23 cellular contexts compared by ENCODE assay signal in genomic region chr1:29318724-29319123, GRCh38.
"Had no signal": no experiment of that assay in that cellular context is flagged by ENCODE, and none has a peak within 500 bp of the region (broad histone marks: within the 10 kb centered on the region; RNA-seq: fewer than 3 reads in every experiment).

No MANE protein-coding gene starts in this region.

- H3K27ac ChIP-seq: SJSA1, SK-N-MC had no signal

- H3K4me1 ChIP-seq: SJSA1 had no signal

- H3K4me3 ChIP-seq: MG63, SJSA1, SK-N-MC had no signal

- H3K9me3 ChIP-seq: MG63, SJSA1 had no signal

- DNase-seq: IMR-90, Karpas-422, KG1, MG63, NCI-H1092, NCI-H1105 treated with DMSO at 0.1 percent for 48 hours, NCI-H1417 treated with DMSO at 0.1 percent for 48 hours, NCI-H146, NCI-H1694 treated with DMSO at 0.1 percent for 48 hours, NCI-H1930, NCI-H2081 treated with DMSO at 0.1 percent for 48 hours, NCI-H2171, NCI-H226, NCI-H446, NCI-H510A, NCI-H524 treated with DMSO at 0.1 percent for 48 hours, NCI-H69, NCI-H774, Right ventricle myocardium superior, RPMI8226, SIG-M5 had no signal

- H3K36me3 ChIP-seq: MG63, SJSA1 had no signal

- H3K27me3 ChIP-seq: MG63, SJSA1 had no signal
